Comparison of ENCODE assay signal across 39 cellular contexts in the genomic region with DNA sequence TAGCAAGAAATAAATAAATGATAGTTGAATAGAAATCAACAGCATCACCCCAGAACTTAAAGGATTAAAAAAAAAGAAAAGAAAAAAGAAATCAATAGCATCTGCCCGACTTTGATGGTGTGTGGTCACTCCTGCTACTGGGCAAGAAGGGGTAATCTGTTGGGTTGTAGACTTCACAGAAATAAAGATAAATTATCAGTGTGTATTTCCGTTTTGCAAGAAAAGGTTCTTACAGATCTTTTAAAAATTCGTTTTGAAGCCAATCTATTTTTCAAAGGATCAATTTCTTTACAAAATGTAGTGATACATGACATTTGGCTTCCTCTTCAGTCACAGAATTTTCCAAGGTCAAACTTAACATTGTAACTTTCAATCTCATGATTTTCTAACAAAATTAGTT.
"Had no signal": no experiment of that assay in that cellular context is flagged by ENCODE, and none has a peak within 500 bp of the region (broad histone marks: within the 10 kb centered on the region; RNA-seq: fewer than 3 reads in every experiment).

No MANE protein-coding gene starts in this region.

- H3K36me3 Mint-ChIP-seq: activated naive CD4-positive, alpha-beta T cell treated with anti-CD3 and anti-CD28 coated beads, Interleukin-2, amount 10 ng/mL, durations not matched to agents 7 days and 5 days; activated naive CD4-positive, alpha-beta T cell treated with anti-CD3 and anti-CD28 coated beads, Interleukin-2, amount 50 U/mL, for 24 hours; activated naive CD4-positive, alpha-beta T cell treated with anti-CD3 and anti-CD28 coated beads, Interleukin-2, amount 50 U/mL, for 72 hours; activated naive CD8-positive, alpha-beta T cell; activated naive CD8-positive, alpha-beta T cell treated with anti-CD3 and anti-CD28 coated beads for 36 hours; activated naive CD8-positive, alpha-beta T cell treated with anti-CD3 and anti-CD28 coated beads, Interleukin-2, amount 10 ng/mL, durations not matched to agents 7 days and 5 days; brain had no signal

- H3K4me3 Mint-ChIP-seq: activated naive CD4-positive, alpha-beta T cell treated with anti-CD3 and anti-CD28 coated beads, Interleukin-2, amount 10 ng/mL, durations not matched to agents 7 days and 5 days; activated naive CD4-positive, alpha-beta T cell treated with anti-CD3 and anti-CD28 coated beads, Interleukin-2, amount 50 U/mL, for 24 hours; activated naive CD8-positive, alpha-beta T cell; activated naive CD8-positive, alpha-beta T cell treated with anti-CD3 and anti-CD28 coated beads for 36 hours; activated naive CD8-positive, alpha-beta T cell treated with anti-CD3 and anti-CD28 coated beads, Interleukin-2, amount 10 ng/mL, durations not matched to agents 7 days and 5 days; activated naive CD8-positive, alpha-beta T cell treated with anti-CD3 and anti-CD28 coated beads, Interleukin-2, amount 50 U/mL, for 24 hours; activated T-cell treated with anti-CD3 and anti-CD28 coated beads, Interleukin-2, amount 50 U/mL, for 24 hours; activated T-cell treated with anti-CD3 and anti-CD28 coated beads, Interleukin-2, amount 50 U/mL, for 4 hours; activated T-cell treated with anti-CD3 and anti-CD28 coated beads, Interleukin-2, amount 50 U/mL, for 72 hours; activated T-helper 1 cell treated with anti-CD3 and anti-CD28 coated beads, Interleukin-12 subunit alpha, Interleukin-12 subunit beta, Interleukin-2, Interleukin-4 antibody, amounts not matched to agents 30 ng/mL and 10 ng/mL and 1 ng/mL, durations not matched to agents 14 hours and 24 hours and 36 hours; activated T-helper 17 cell treated with anti-CD3 and anti-CD28 coated beads, Interleukin-2, amount 50 U/mL, for 72 hours; brain; central memory CD8-positive, alpha-beta T cell had no signal

- H3K4me3 ChIP-seq: adrenal gland, ascending aorta, body of pancreas, breast epithelium, cardiac muscle cell had no signal

- H3K27ac Mint-ChIP-seq: activated naive CD4-positive, alpha-beta T cell treated with anti-CD3 and anti-CD28 coated beads, Interleukin-2, amount 10 ng/mL, durations not matched to agents 7 days and 5 days; activated naive CD4-positive, alpha-beta T cell treated with anti-CD3 and anti-CD28 coated beads, Interleukin-2, amount 50 U/mL, for 24 hours; activated naive CD4-positive, alpha-beta T cell treated with anti-CD3 and anti-CD28 coated beads, Interleukin-2, amount 50 U/mL, for 72 hours; activated naive CD8-positive, alpha-beta T cell; activated naive CD8-positive, alpha-beta T cell treated with anti-CD3 and anti-CD28 coated beads for 36 hours; activated naive CD8-positive, alpha-beta T cell treated with anti-CD3 and anti-CD28 coated beads, Interleukin-2, amount 10 ng/mL, durations not matched to agents 7 days and 5 days; activated naive CD8-positive, alpha-beta T cell treated with anti-CD3 and anti-CD28 coated beads, Interleukin-2, amount 50 U/mL, for 24 hours; activated T-cell treated with anti-CD3 and anti-CD28 coated beads, Interleukin-2, amount 50 U/mL, for 24 hours; activated T-cell treated with anti-CD3 and anti-CD28 coated beads, Interleukin-2, amount 50 U/mL, for 72 hours; activated T-helper 1 cell treated with anti-CD3 and anti-CD28 coated beads, Interleukin-12 subunit alpha, Interleukin-12 subunit beta, Interleukin-2, Interleukin-4 antibody, amounts not matched to agents 30 ng/mL and 10 ng/mL and 1 ng/mL, durations not matched to agents 14 hours and 24 hours and 36 hours; activated T-helper 17 cell treated with anti-CD3 and anti-CD28 coated beads, Interleukin-2, amount 50 U/mL, for 72 hours; activated T-helper 2 cell treated with anti-CD3 and anti-CD28 coated beads, Interferon-gamma antibody, Interleukin-2, Interleukin-4, amounts not matched to agents 10 μg/mL and 5 μg/mL and 100 μg/mL, durations not matched to agents 14 hours and 24 hours and 36 hours; brain had no signal

- FAIRE-seq: astrocyte, bronchial epithelial cell, colon had no signal

- H3K27ac ChIP-seq: adrenal gland, ascending aorta, body of pancreas, brain microvascular endothelial cell, breast epithelium, cardiac muscle cell had no signal

- DNase-seq: activated effector memory CD4-positive, alpha-beta T cell treated with anti-CD3 and anti-CD28 coated beads, Interleukin-2, amount 50 U/mL, for 16 hours; activated effector memory CD4-positive, alpha-beta T cell treated with Interleukin-2 at 50 U/mL for 16 hours; activated gamma-delta T cell; activated gamma-delta T cell treated with Interleukin-2 at 50 U/mL for 16 hours; activated naive CD4-positive, alpha-beta T cell; activated naive CD4-positive, alpha-beta T cell treated with anti-CD3 and anti-CD28 coated beads, Interleukin-2, amount 10 ng/mL, durations not matched to agents 7 days and 5 days; activated naive CD4-positive, alpha-beta T cell treated with anti-CD3 and anti-CD28 coated beads, Interleukin-2, amount 50 U/mL, for 16 hours; activated naive CD4-positive, alpha-beta T cell treated with Interleukin-2 at 50 U/mL for 16 hours; activated naive CD8-positive, alpha-beta T cell treated with anti-CD3 and anti-CD28 coated beads for 36 hours; activated naive CD8-positive, alpha-beta T cell treated with anti-CD3 and anti-CD28 coated beads, Interleukin-2, amount 10 ng/mL, durations not matched to agents 7 days and 5 days; activated naive CD8-positive, alpha-beta T cell treated with anti-CD3 and anti-CD28 coated beads, Interleukin-2, amount 50 U/mL, for 24 hours; activated T-cell treated with anti-CD3 and anti-CD28 coated beads, Interleukin-2, amount 50 U/mL, for 24 hours; activated T-cell treated with anti-CD3 and anti-CD28 coated beads, Interleukin-2, amount 50 U/mL, for 4 hours; activated T-cell treated with anti-CD3 and anti-CD28 coated beads, Interleukin-2, amount 50 U/mL, for 48 hours; activated T-cell treated with anti-CD3 and anti-CD28 coated beads, Interleukin-2, amount 50 U/mL, for 72 hours; adrenal gland; amniotic stem cell; amygdala; anterior cingulate cortex; aorta; body of pancreas; brain microvascular endothelial cell; caudate nucleus; central memory CD4-positive, alpha-beta T cell; cerebellar nuclear complex had no signal

- H3K36me3 ChIP-seq: adrenal gland, ascending aorta, brain microvascular endothelial cell, breast epithelium, cardiac muscle cell had no signal

- H3K9me3 Mint-ChIP-seq: activated naive CD4-positive, alpha-beta T cell treated with anti-CD3 and anti-CD28 coated beads, Interleukin-2, amount 10 ng/mL, durations not matched to agents 7 days and 5 days; activated naive CD8-positive, alpha-beta T cell treated with anti-CD3 and anti-CD28 coated beads, Interleukin-2, amount 10 ng/mL, durations not matched to agents 7 days and 5 days; activated T-helper 17 cell treated with anti-CD3 and anti-CD28 coated beads, Interleukin-2, amount 50 U/mL, for 72 hours; activated T-helper 2 cell treated with anti-CD3 and anti-CD28 coated beads, Interferon-gamma antibody, Interleukin-2, Interleukin-4, amounts not matched to agents 10 μg/mL and 5 μg/mL and 100 μg/mL, durations not matched to agents 14 hours and 24 hours and 36 hours had no signal

- H3K27me3 Mint-ChIP-seq: activated naive CD4-positive, alpha-beta T cell treated with anti-CD3 and anti-CD28 coated beads, Interleukin-2, amount 10 ng/mL, durations not matched to agents 7 days and 5 days; activated naive CD4-positive, alpha-beta T cell treated with anti-CD3 and anti-CD28 coated beads, Interleukin-2, amount 50 U/mL, for 24 hours; activated naive CD8-positive, alpha-beta T cell; activated naive CD8-positive, alpha-beta T cell treated with anti-CD3 and anti-CD28 coated beads for 36 hours; activated naive CD8-positive, alpha-beta T cell treated with anti-CD3 and anti-CD28 coated beads, Interleukin-2, amount 10 ng/mL, durations not matched to agents 7 days and 5 days; activated naive CD8-positive, alpha-beta T cell treated with anti-CD3 and anti-CD28 coated beads, Interleukin-2, amount 50 U/mL, for 24 hours; activated T-cell treated with anti-CD3 and anti-CD28 coated beads, Interleukin-2, amount 50 U/mL, for 24 hours; central memory CD8-positive, alpha-beta T cell had no signal

- H3K4me1 Mint-ChIP-seq: activated naive CD4-positive, alpha-beta T cell treated with anti-CD3 and anti-CD28 coated beads, Interleukin-2, amount 10 ng/mL, durations not matched to agents 7 days and 5 days; activated naive CD4-positive, alpha-beta T cell treated with anti-CD3 and anti-CD28 coated beads, Interleukin-2, amount 50 U/mL, for 24 hours; activated naive CD8-positive, alpha-beta T cell treated with anti-CD3 and anti-CD28 coated beads for 36 hours; activated naive CD8-positive, alpha-beta T cell treated with anti-CD3 and anti-CD28 coated beads, Interleukin-2, amount 10 ng/mL, durations not matched to agents 7 days and 5 days; activated naive CD8-positive, alpha-beta T cell treated with anti-CD3 and anti-CD28 coated beads, Interleukin-2, amount 50 U/mL, for 24 hours; activated T-helper 17 cell treated with anti-CD3 and anti-CD28 coated beads, Interleukin-2, amount 50 U/mL, for 72 hours; brain had no signal

- ATAC-seq: activated naive CD4-positive, alpha-beta T cell treated with anti-CD3 and anti-CD28 coated beads, Interleukin-2, amount 50 U/mL, for 72 hours; activated naive CD8-positive, alpha-beta T cell treated with anti-CD3 and anti-CD28 coated beads, Interleukin-2, amount 50 U/mL, for 24 hours; activated T-cell treated with anti-CD3 and anti-CD28 coated beads, Interleukin-2, amount 50 U/mL, for 4 hours; activated T-cell treated with anti-CD3 and anti-CD28 coated beads, Interleukin-2, amount 50 U/mL, for 72 hours; activated T-helper 17 cell treated with anti-CD3 and anti-CD28 coated beads, Interleukin-2, amount 50 U/mL, for 72 hours; body of pancreas had no signal

- H3K9me3 ChIP-seq: adrenal gland, body of pancreas had no signal

- H3K4me1 ChIP-seq: adrenal gland, ascending aorta, body of pancreas, breast epithelium had no signal

- H3K27me3 ChIP-seq: adrenal gland, ascending aorta, body of pancreas, brain microvascular endothelial cell, breast epithelium, cardiac muscle cell had no signal
